Comparison of ENCODE assay signal across 16 cellular contexts in the genomic region with DNA sequence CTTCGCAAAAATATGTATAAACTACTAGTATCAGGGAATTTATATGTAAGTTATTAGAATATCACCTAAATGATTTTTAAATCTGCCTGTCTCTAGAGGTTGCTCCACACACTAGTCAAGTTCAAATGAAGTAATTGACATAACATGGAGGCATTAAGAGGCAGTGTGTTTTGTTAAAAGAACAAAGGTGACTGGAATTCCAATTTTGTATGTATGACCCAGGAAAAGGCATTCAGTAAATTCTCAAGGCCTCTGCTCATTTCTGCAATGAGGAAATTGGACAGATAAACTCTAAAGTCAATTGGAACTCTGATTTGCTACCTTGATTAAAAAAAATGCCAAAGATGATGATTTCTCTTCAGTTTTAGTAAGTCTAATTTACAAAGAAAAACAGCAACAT.
"Had no signal": no experiment of that assay in that cellular context is flagged by ENCODE, and none has a peak within 500 bp of the region (broad histone marks: within the 10 kb centered on the region; RNA-seq: fewer than 3 reads in every experiment).

No MANE protein-coding gene starts in this region.

- ATAC-seq: activated T-cell treated with anti-CD3 and anti-CD28 coated beads, Interleukin-2, amount 50 U/mL, for 72 hours; naive thymus-derived CD4-positive, alpha-beta T cell; right lobe of liver had no signal

- H3K36me3 Mint-ChIP-seq: naive thymus-derived CD4-positive, alpha-beta T cell had no signal

- H3K27me3 ChIP-seq: ascending aorta, right lobe of liver, upper lobe of left lung had no signal

- H3K27ac ChIP-seq: ascending aorta, prostate gland, right lobe of liver, upper lobe of left lung, VCaP had no signal

- H3K4me1 ChIP-seq: ascending aorta, prostate gland, right lobe of liver had no signal

- H3K36me3 ChIP-seq: ascending aorta, prostate gland, right lobe of liver, upper lobe of left lung had no signal

- H3K9me3 ChIP-seq: ascending aorta, prostate gland, right lobe of liver, upper lobe of left lung had no signal

- H3K27ac Mint-ChIP-seq: activated CD4-positive, alpha-beta memory T cell treated with anti-CD3 and anti-CD28 coated beads, Interleukin-2, amount 10 ng/mL, durations not matched to agents 7 days and 5 days; activated T-cell treated with anti-CD3 and anti-CD28 coated beads, Interleukin-2, amount 50 U/mL, for 72 hours; naive thymus-derived CD4-positive, alpha-beta T cell had no signal

- H3K4me3 ChIP-seq: ascending aorta, prostate gland, right lobe of liver, upper lobe of left lung had no signal

- DNase-seq: activated CD4-positive, alpha-beta memory T cell treated with anti-CD3 and anti-CD28 coated beads, Interleukin-2, amount 10 ng/mL, durations not matched to agents 7 days and 5 days; activated CD8-positive, alpha-beta memory T cell treated with anti-CD3 and anti-CD28 coated beads, Interleukin-2, amount 50 U/mL, for 4 hours; activated gamma-delta T cell treated with Interleukin-2 at 50 U/mL for 16 hours; activated T-cell treated with anti-CD3 and anti-CD28 coated beads, Interleukin-2, amount 50 U/mL, for 72 hours; caudate nucleus; cortex of kidney; hippocampal formation; naive thymus-derived CD4-positive, alpha-beta T cell; right lobe of liver; stimulated activated CD4-positive, alpha-beta T cell treated with anti-CD3 and anti-CD28 coated beads, Interleukin-12 subunit alpha, Interleukin-12 subunit beta, amount 100 ng/mL, for 4 hours; stimulated activated naive CD4-positive, alpha-beta T cell treated with Interleukin-2 at 50 U/mL for 16 hours; T-helper 9 cell; upper lobe of left lung had no signal
